Comparison of ENCODE assay signal across 9 cellular contexts in the genomic region with DNA sequence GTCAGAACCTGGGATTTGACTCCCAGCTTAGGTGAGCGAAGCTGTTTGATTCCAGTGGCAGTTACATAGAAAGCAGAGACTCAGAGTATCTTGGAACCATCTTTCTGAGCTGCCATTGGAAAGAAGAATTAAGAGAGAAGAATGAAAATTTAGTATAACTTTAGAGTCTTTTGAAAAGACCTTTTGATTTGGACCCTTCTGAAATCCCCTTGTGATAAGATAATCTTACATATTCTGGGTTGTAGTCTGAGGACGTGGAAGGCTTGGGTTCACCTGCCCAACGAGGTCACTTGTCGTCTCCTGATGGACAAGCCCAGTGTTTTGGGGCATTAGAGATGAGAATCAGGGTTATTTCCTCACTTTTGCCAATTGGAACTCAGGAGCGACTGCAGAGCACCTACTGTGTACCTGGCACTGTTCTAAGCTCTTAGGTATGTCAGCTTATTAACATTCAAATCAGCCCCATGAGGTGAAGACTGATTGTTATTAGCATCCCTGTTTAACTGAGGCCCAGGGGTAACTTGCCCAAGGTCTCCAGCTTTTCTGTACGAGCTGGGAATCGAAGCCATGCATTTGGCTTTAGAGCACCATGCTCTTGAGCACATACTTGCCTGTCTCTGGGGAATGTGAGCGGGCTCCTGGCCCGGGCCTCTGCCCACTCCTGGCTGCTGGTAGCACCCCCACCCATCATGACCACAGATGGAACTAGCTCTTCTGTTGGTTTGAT. TPM values are rescaled to one million over a fixed set of nuclear protein-coding genes. Genes with fewer than 3 reads are reported as not detected.
A peak's percentile ranks its signal among the peaks of the same experiment; 100 is the strongest.
DNase-seq lines count a peak whose midpoint lies in the region; ATAC-seq, FAIRE-seq and TF ChIP-seq lines count a peak whose summit lies in the region.
"Had no signal": no experiment of that assay in that cellular context is flagged by ENCODE, and none has a peak within 500 bp of the region (broad histone marks: within the 10 kb centered on the region; RNA-seq: fewer than 3 reads in every experiment).

No MANE protein-coding gene starts in this region.

- peaks cover 62% of the 10 kb centered on the region for H3K4me1 ChIP-seq in CD4-positive, alpha-beta memory T cell (ENCODE audit: insufficient read depth, low read length)
- peaks cover 32% of the 10 kb centered on the region for H3K4me1 ChIP-seq in HUES64 (ENCODE audit: insufficient read depth, low read length)

- peaks cover 0 to 1% of the 10 kb centered on the region in 2 donors for H3K36me3 Mint-ChIP-seq in CD4-positive, alpha-beta memory T cell
- H3K36me3 Mint-ChIP-seq in brain (peaks cover 59% of the 10 kb centered on the region), nephron (ENCODE audit: low read depth) (no peaks in the 10 kb centered on the region)

- peak overlapping the region; percentile 42 to 86 (median 84) for H3K27ac Mint-ChIP-seq in CD4-positive, alpha-beta memory T cell
- H3K27ac Mint-ChIP-seq in brain = peak overlapping the region; percentile 43 to 94 (median 76)
- H3K27ac Mint-ChIP-seq in nephron = peak overlapping the region; percentile 16 to 92 (median 83)

- H3K9me3 ChIP-seq in CD4-positive, alpha-beta memory T cell (ENCODE audit: control insufficient read depth in 1 of 2, low read length in 2 of 2) = no peaks in the 10 kb centered on the region
- no peaks in the 10 kb centered on the region for H3K9me3 ChIP-seq in HUES64 (ENCODE audit: insufficient read depth, low read depth, low read length)

- H3K4me3 ChIP-seq in CD4-positive, alpha-beta memory T cell (ENCODE audit: low read length in 2 of 2) = no peak overlapping the region
- peak overlapping the region; percentile 95 for H3K4me3 ChIP-seq in HUES64 (ENCODE audit: low read length)

- intact Hi-C loops in CD4-positive, alpha-beta memory T cell (cut with micrococcal nuclease) = loop anchor here (1.0 kb wide), 3 partner anchors 12 to 122 kb away; no protein-coding TSS in a partner anchor

- peak overlapping the region in 5 of 8 donors; percentile 90 to 96 (median 93) for H3K4me3 Mint-ChIP-seq in CD4-positive, alpha-beta memory T cell
- H3K4me3 Mint-ChIP-seq in brain = peak overlapping the region; percentile 90 to 99 (median 96)
- peak overlapping the region; percentile 96 to 99 (median 99) for H3K4me3 Mint-ChIP-seq in nephron

- no peak for DNase-seq in CD4-positive, alpha-beta memory T cell
- DNase-seq in H4 (ENCODE audit: low spot score) (no peak), GM12891 (ENCODE audit: insufficient read length, low spot score) (no peak), NCI-H2227 treated with DMSO at 0.1 percent for 48 hours (lab: John Stamatoyannopoulos, UW) (no peak)
- DNase-seq: activated CD8-positive, alpha-beta memory T cell treated with anti-CD3 and anti-CD28 coated beads, Interleukin-2, amount 50 U/mL, for 4 hours had no signal

- H3K36me3 ChIP-seq in CD4-positive, alpha-beta memory T cell (ENCODE audit: insufficient read depth, low read length) = no peaks in the 10 kb centered on the region
- no peaks in the 10 kb centered on the region for H3K36me3 ChIP-seq in HUES64 (ENCODE audit: insufficient read depth, low read length)

- CTCF ChIA-PET in CD4-positive, alpha-beta memory T cell (lab: Charles Lee; ENCODE audit: partially characterized antibody) = interaction anchor here (0.7 to 11.5 kb wide), 20 partner anchors 7 to 149 kb away, joined by 3 to 147 read pairs (median 5); no protein-coding TSS in a partner anchor

- TF ChIP-seq POLR2A in GM18505 (IDR thresholded peaks at IDR 0.05; ENCODE audit: borderline replicate concordance, extremely low read depth, insufficient read depth, insufficient read length) = no peak
- TF ChIP-seq POLR2A in GM12891 (IDR thresholded peaks at IDR 0.05; ENCODE audit: low read depth, low read length) = no peak

- TF ChIP-seq CTCF in brain (conservative IDR thresholded peaks at IDR 0.05) (peak in 1 of 2 experiments; percentile 46), nephron (IDR thresholded peaks at IDR 0.05; ENCODE audit: unreplicated experiment in 3 of 3) (peak in 1 of 3 experiments; percentile 27)

- WGBS in HUES64 = 26% methylated on average over 9 of the region's 9 CpGs

- peaks cover 45 to 72% (median 55%) of the 10 kb centered on the region in 4 donors for H3K4me1 Mint-ChIP-seq in CD4-positive, alpha-beta memory T cell
- peaks cover 70% of the 10 kb centered on the region for H3K4me1 Mint-ChIP-seq in brain
- H3K4me1 Mint-ChIP-seq in nephron = peaks cover 14% of the 10 kb centered on the region

- FAIRE-seq in GM12891 (lab: Jason Lieb, UNC) = no peak

- H3K9ac ChIP-seq in HUES64 (ENCODE audit: low read depth, low read length) = peak overlapping the region; percentile 27; the same call in 1 of the 2 replicates

- H3K27me3 Mint-ChIP-seq in CD4-positive, alpha-beta memory T cell = no peaks in the 10 kb centered on the region
- H3K27me3 Mint-ChIP-seq in brain (peaks cover 29% of the 10 kb centered on the region), nephron (ENCODE audit: low read depth) (peaks cover 5% of the 10 kb centered on the region)

- ATAC-seq in GM18505 (IDR thresholded peaks at IDR 0.05; ENCODE audit: unreplicated experiment) = no peak

- no peaks in the 10 kb centered on the region for H3K27me3 ChIP-seq in CD4-positive, alpha-beta memory T cell (ENCODE audit: insufficient read depth, low read length)
- H3K27me3 ChIP-seq in HUES64 (ENCODE audit: insufficient read depth, low read length) = no peaks in the 10 kb centered on the region

- no peak overlapping the region for H3K27ac ChIP-seq in CD4-positive, alpha-beta memory T cell (ENCODE audit: low read depth, low read length)
- peak overlapping the region; percentile 85 for H3K27ac ChIP-seq in HUES64 (ENCODE audit: low read depth, low read length)

- POLR2A ChIA-PET in CD4-positive, alpha-beta memory T cell (lab: Charles Lee; ENCODE audit: partially characterized antibody) = interaction anchor here (0.9 to 9.4 kb wide), 3 partner anchors 12 to 122 kb away, joined by 3 to 148 read pairs (median 6); no protein-coding TSS in a partner anchor

- H3K9me3 Mint-ChIP-seq in CD4-positive, alpha-beta memory T cell = no peaks in the 10 kb centered on the region
- peaks cover 0 to 11% (median 0%) of the 10 kb centered on the region in 5 experiments for H3K9me3 Mint-ChIP-seq in brain
- H3K9me3 Mint-ChIP-seq in nephron = no peaks in the 10 kb centered on the region

TF ChIP-seq in GM12891, 5 proteins besides CTCF, POLR2A, EP300 and RAD21:
- no peak for TF ChIP-seq TAF1 (IDR thresholded peaks at IDR 0.05; ENCODE audit: low read depth, low read length)

RNA-seq across cellular contexts. Expression of a gene that starts 2.9 kb away (rescaled TPM):
- 1 to 10 TPM; 7.3 to 9.4 TPM for total RNA-seq in CD4-positive, alpha-beta memory T cell
- 1 to 10 TPM; 1.7 to 4.9 TPM for polyA plus RNA-seq in CD4-positive, alpha-beta memory T cell
- polyA plus RNA-seq in HUES64 (2013, experiment 1 of 2) = 26.0 TPM
- 27.3 TPM for polyA plus RNA-seq in HUES64 (2013, experiment 2 of 2)
- 2.5 TPM for polyA plus RNA-seq in brain (ENCODE audit: insufficient read depth, low read depth, low replicate concordance)
- 4.3 and 6.0 TPM in 2 replicates for total RNA-seq in H4 (2014; rRNA removed; shearing (Covaris generic))
- polyA plus RNA-seq in GM12891 (2012; ENCODE audit: low read depth, missing spikeins) = 35.6 TPM
